15 cellular contexts compared by ENCODE assay signal in genomic region chr2:37870829-37871228, GRCh38. TPM values are rescaled to one million over a fixed set of nuclear protein-coding genes. Genes with fewer than 3 reads are reported as not detected.
DNase-seq lines count a peak whose midpoint lies in the region; ATAC-seq and TF ChIP-seq lines count a peak whose summit lies in the region.
"Had no signal": no experiment of that assay in that cellular context is flagged by ENCODE, and none has a peak within 500 bp of the region (broad histone marks: within the 10 kb centered on the region; RNA-seq: fewer than 3 reads in every experiment).

No MANE protein-coding gene starts in this region.

- H3K36me3 ChIP-seq in osteoblast (ENCODE audit: insufficient read depth, low read length) = no peaks in the 10 kb centered on the region
- H3K36me3 ChIP-seq: BLaER1 treated with 17β-estradiol and CSF1 and Interleukin-3, amounts not matched to agents 10 nM and 100 nM; lower lobe of right lung; ovary had no signal

- H3K27ac ChIP-seq in osteoblast (ENCODE audit: low read depth, low read length) = peak overlapping the region; percentile 52
- H3K27ac ChIP-seq: lower lobe of right lung, ovary, PC-9 had no signal

- ATAC-seq in HG03571 (IDR thresholded peaks at IDR 0.05; ENCODE audit: unreplicated experiment) (no peak), GM19035 (IDR thresholded peaks at IDR 0.05; ENCODE audit: unreplicated experiment) (no peak)
- ATAC-seq: lower lobe of right lung had no signal

- H3K4me2 ChIP-seq in osteoblast (ENCODE audit: insufficient read depth, low read length) = peak overlapping the region; percentile 72
- H3K4me2 ChIP-seq: PC-9 had no signal

- H3K4me3 ChIP-seq in fibroblast of mammary gland (ENCODE audit: control insufficient read depth, low read depth, low read length) (no peak overlapping the region), osteoblast (ENCODE audit: insufficient read depth, low read length) (no peak overlapping the region)
- H3K4me3 ChIP-seq: BLaER1 treated with 17β-estradiol and CSF1 and Interleukin-3, amounts not matched to agents 10 nM and 100 nM; lower lobe of right lung; ovary; PC-9 had no signal

- peaks cover 28% of the 10 kb centered on the region for H3K4me1 Mint-ChIP-seq in activated naive CD8-positive, alpha-beta T cell treated with anti-CD3 and anti-CD28 coated beads for 36 hours

- no peaks in the 10 kb centered on the region for H4K20me1 ChIP-seq in osteoblast (ENCODE audit: insufficient read depth, low read length)
- H4K20me1 ChIP-seq: BLaER1 treated with 17β-estradiol and CSF1 and Interleukin-3, amounts not matched to agents 10 nM and 100 nM had no signal

- H3K4me3 Mint-ChIP-seq in activated naive CD8-positive, alpha-beta T cell treated with anti-CD3 and anti-CD28 coated beads for 36 hours = no peak overlapping the region

- H3K9me3 Mint-ChIP-seq in activated naive CD8-positive, alpha-beta T cell treated with anti-CD3 and anti-CD28 coated beads for 36 hours = no peaks in the 10 kb centered on the region

- no peak overlapping the region for H2AFZ ChIP-seq in osteoblast (ENCODE audit: low read length)
- H2AFZ ChIP-seq: PC-9 had no signal

- peaks cover 6% of the 10 kb centered on the region for H3K27me3 Mint-ChIP-seq in activated naive CD8-positive, alpha-beta T cell treated with anti-CD3 and anti-CD28 coated beads for 36 hours

- H3K79me2 ChIP-seq in osteoblast (ENCODE audit: insufficient read depth, low read length) = no peaks in the 10 kb centered on the region

- H3K4me1 ChIP-seq in osteoblast (ENCODE audit: insufficient read depth, low read length) = peaks cover 31% of the 10 kb centered on the region

- peak; percentile 53 for DNase-seq in EH (ENCODE audit: low read depth)
- no peak for DNase-seq in activated naive CD8-positive, alpha-beta T cell treated with anti-CD3 and anti-CD28 coated beads for 36 hours
- peak; percentile 53 for DNase-seq in fibroblast of mammary gland (ENCODE audit: low read depth)
- DNase-seq in osteoblast (ENCODE audit: insufficient read length, low spot score, missing footprints) = no peak
- DNase-seq in stimulated activated CD4-positive, alpha-beta T cell treated with anti-CD3 and anti-CD28 coated beads, Interleukin-15, amount 100 ng/mL, for 24 hours = no peak
- no peak for DNase-seq in DMS114 treated with DMSO at 0.1 percent for 48 hours (lab: John Stamatoyannopoulos, UW; ENCODE audit: unreplicated experiment)
- DNase-seq: activated CD4-positive, alpha-beta T cell treated with anti-CD3 and anti-CD28 coated beads for 48 hours; activated naive CD4-positive, alpha-beta T cell; head of caudate nucleus; lower lobe of right lung; ovary; PC-9 had no signal

- no peaks in the 10 kb centered on the region for H3K36me3 Mint-ChIP-seq in activated naive CD8-positive, alpha-beta T cell treated with anti-CD3 and anti-CD28 coated beads for 36 hours

- no peaks in the 10 kb centered on the region for H3K27me3 ChIP-seq in osteoblast (ENCODE audit: insufficient read depth, low read length)
- H3K27me3 ChIP-seq: ovary had no signal

- H3K27ac Mint-ChIP-seq in activated naive CD8-positive, alpha-beta T cell treated with anti-CD3 and anti-CD28 coated beads for 36 hours = peak overlapping the region; percentile 85

- no peaks in the 10 kb centered on the region for H3K9me3 ChIP-seq in osteoblast (ENCODE audit: low read depth, low read length)
- H3K9me3 ChIP-seq: BLaER1 treated with 17β-estradiol and CSF1 and Interleukin-3, amounts not matched to agents 10 nM and 100 nM; lower lobe of right lung; ovary had no signal

- TF ChIP-seq CTCF in fibroblast of mammary gland (conservative IDR thresholded peaks at IDR 0.05; ENCODE audit: control insufficient read depth, insufficient read depth, low read depth, low read length) (no peak), osteoblast (IDR thresholded peaks at IDR 0.05; ENCODE audit: extremely low read depth, low read depth, low read length) (no peak)

RNA-seq across cellular contexts. Expression of gene RMDN2, which starts 54.3 kb away (rescaled TPM):
- 1 to 10 TPM; 2.8 to 3.2 TPM for total RNA-seq in activated naive CD8-positive, alpha-beta T cell treated with anti-CD3 and anti-CD28 coated beads for 36 hours
- 11.9 and 20.0 TPM in 2 replicates for total RNA-seq in osteoblast

Comparison
In these comparisons a context has a peak if more than half of its experiments do, and no peak if none do; other contexts are left out.
1. DNase-seq: peak in EH (single experiment) and fibroblast of mammary gland (single experiment); none in activated naive CD8-positive, alpha-beta T cell treated with anti-CD3 and anti-CD28 coated beads for 36 hours (single experiment), osteoblast (single experiment), stimulated activated CD4-positive, alpha-beta T cell treated with anti-CD3 and anti-CD28 coated beads, Interleukin-15, amount 100 ng/mL, for 24 hours (single experiment) and DMS114 treated with DMSO at 0.1 percent for 48 hours (single experiment).